8 cellular contexts compared by ENCODE assay signal in genomic region chr2:54103454-54104314, GRCh38. TPM values are rescaled to one million over a fixed set of nuclear protein-coding genes. Genes with fewer than 3 reads are reported as not detected.
DNase-seq lines count a peak whose midpoint lies in the region; ATAC-seq and TF ChIP-seq lines count a peak whose summit lies in the region.

No MANE protein-coding gene starts in this region.

- no peaks in the 10 kb centered on the region for H3K9me2 ChIP-seq in Loucy (replicated peaks; ENCODE audit: low read depth, low read length)

- intact Hi-C loops in activated CD4-positive, alpha-beta memory T cell treated with anti-CD3 and anti-CD28 coated beads for 36 hours (cut with micrococcal nuclease), result loop anchor here (5.0 kb wide), 1 partner anchor 51 kb away; no protein-coding TSS in a partner anchor
- intact Hi-C loops in left ventricle myocardium inferior (cut with micrococcal nuclease), result loop anchor here (10.0 kb wide), 1 partner anchor 731 kb away; no protein-coding TSS in a partner anchor
- intact Hi-C loops in stomach (cut with DNase I; ENCODE audit: low total_unique reads), result no loop called here

- no peak for TF ChIP-seq POLR2A in stomach (IDR thresholded peaks at IDR 0.05)

- H3K4me3 Mint-ChIP-seq in activated CD4-positive, alpha-beta memory T cell treated with anti-CD3 and anti-CD28 coated beads for 36 hours, result no peak overlapping the region

- no peaks in the 10 kb centered on the region for H4K20me1 ChIP-seq in Loucy (ENCODE audit: insufficient read depth, low read length, poor library complexity, severe bottlenecking)

- in situ Hi-C loops in G401 (cut with HindIII; ENCODE audit: low sequenced_read_pairs), result loop anchor here (10.0 kb wide), 1 partner anchor 101 kb away; no protein-coding TSS in a partner anchor

- H3K9me3 Mint-ChIP-seq in activated CD4-positive, alpha-beta memory T cell treated with anti-CD3 and anti-CD28 coated beads for 36 hours, result no peaks in the 10 kb centered on the region

- peaks cover 9% of the 10 kb centered on the region for H3K4me1 Mint-ChIP-seq in activated CD4-positive, alpha-beta memory T cell treated with anti-CD3 and anti-CD28 coated beads for 36 hours (ENCODE audit: low read depth)

- peak; percentile 65 for ATAC-seq in GM21737 (IDR thresholded peaks at IDR 0.05; ENCODE audit: unreplicated experiment)
- ATAC-seq in HG02852 (IDR thresholded peaks at IDR 0.05; ENCODE audit: unreplicated experiment), result no peak

- H3K36me3 Mint-ChIP-seq in activated CD4-positive, alpha-beta memory T cell treated with anti-CD3 and anti-CD28 coated beads for 36 hours, result no peaks in the 10 kb centered on the region

- no peaks in the 10 kb centered on the region for H3F3A ChIP-seq in Loucy (ENCODE audit: low read depth)

- H3K9ac ChIP-seq in Loucy (ENCODE audit: low read depth, low read length, poor library complexity, severe bottlenecking), result no peak overlapping the region

- POLR2A ChIA-PET in activated CD4-positive, alpha-beta memory T cell treated with anti-CD3 and anti-CD28 coated beads for 36 hours (lab: Charles Lee), result no interaction called here

- TF ChIP-seq CTCF in GM06990 (IDR thresholded peaks at IDR 0.05; ENCODE audit: insufficient read depth, low read length, poor library complexity, severe bottlenecking), result no peak
- TF ChIP-seq CTCF in Loucy (conservative IDR thresholded peaks at IDR 0.05; ENCODE audit: low read length), result peak; percentile 39; the same call in 1 of the 2 replicates
- peak; percentile 10 for TF ChIP-seq CTCF in left ventricle myocardium inferior (IDR thresholded peaks at IDR 0.05; ENCODE audit: borderline replicate concordance)
- TF ChIP-seq CTCF in stomach (IDR thresholded peaks at IDR 0.05), result no peak

- H3K9me3 ChIP-seq in Loucy (ENCODE audit: insufficient read depth, low read depth, low read length) (no peaks in the 10 kb centered on the region), left ventricle myocardium inferior (replicated peaks) (no peaks in the 10 kb centered on the region), stomach (no peaks in the 10 kb centered on the region)

- peak overlapping the region; percentile 42 for H3K4me2 ChIP-seq in Loucy (ENCODE audit: low read depth, low read length, poor library complexity, severe bottlenecking)

- H3K79me2 ChIP-seq in Loucy (ENCODE audit: insufficient read depth, low read length), result no peaks in the 10 kb centered on the region

- peaks cover 3% of the 10 kb centered on the region for H3K4me1 ChIP-seq in Loucy (ENCODE audit: insufficient read depth, low read length, poor library complexity, severe bottlenecking)
- peaks cover 7% of the 10 kb centered on the region for H3K4me1 ChIP-seq in left ventricle myocardium inferior
- H3K4me1 ChIP-seq in stomach, result peaks cover 0 to 19% (median 3%) of the 10 kb centered on the region in 4 donors

- H3K27me3 ChIP-seq in GM06990 (replicated peaks; ENCODE audit: control insufficient read depth, insufficient read depth, low read length) (no peaks in the 10 kb centered on the region), Loucy (ENCODE audit: insufficient read depth, low read length, poor library complexity, severe bottlenecking) (no peaks in the 10 kb centered on the region), left ventricle myocardium inferior (ENCODE audit: low read depth) (no peaks in the 10 kb centered on the region), stomach (no peaks in the 10 kb centered on the region)

- H3K4me3 ChIP-seq in GM06990 (replicated peaks; ENCODE audit: low read depth, low read length), result no peak overlapping the region
- no peak overlapping the region for H3K4me3 ChIP-seq in Loucy (ENCODE audit: low read length, poor library complexity, severe bottlenecking)
- no peak overlapping the region for H3K4me3 ChIP-seq in left ventricle myocardium inferior
- no peak overlapping the region for H3K4me3 ChIP-seq in stomach

- no peak for TF ChIP-seq EP300 in stomach (IDR thresholded peaks at IDR 0.05)

- no peak overlapping the region for H3K27ac Mint-ChIP-seq in activated CD4-positive, alpha-beta memory T cell treated with anti-CD3 and anti-CD28 coated beads for 36 hours

- 9 to 18% (median 13%) methylated on average over 3 of the region's 3 CpGs for WGBS in stomach, 5 donors

- H2AFZ ChIP-seq in Loucy (ENCODE audit: low read length), result peak overlapping the region; percentile 48; the same call in 1 of the 2 replicates

- no peaks in the 10 kb centered on the region for H3K36me3 ChIP-seq in GM06990 (ENCODE audit: control insufficient read depth, insufficient read depth, low read length)
- no peaks in the 10 kb centered on the region for H3K36me3 ChIP-seq in Loucy (ENCODE audit: insufficient read depth, low read length)
- H3K36me3 ChIP-seq in left ventricle myocardium inferior, result no peaks in the 10 kb centered on the region
- no peaks in the 10 kb centered on the region for H3K36me3 ChIP-seq in stomach

- no peaks in the 10 kb centered on the region for H3K27me3 Mint-ChIP-seq in activated CD4-positive, alpha-beta memory T cell treated with anti-CD3 and anti-CD28 coated beads for 36 hours

- CTCF ChIA-PET in activated CD4-positive, alpha-beta memory T cell treated with anti-CD3 and anti-CD28 coated beads for 36 hours (lab: Charles Lee), result interaction anchor here (1.3 to 1.8 kb wide), 4 partner anchors 51 to 601 kb away, joined by 3 to 6 read pairs (median 4); no protein-coding TSS in a partner anchor

- peak; percentile 48 for DNase-seq in GM06990 (ENCODE audit: extremely low read depth, insufficient read length)
- peak; percentile 53 for DNase-seq in activated CD4-positive, alpha-beta memory T cell treated with anti-CD3 and anti-CD28 coated beads for 36 hours
- no peak for DNase-seq in left ventricle myocardium inferior
- DNase-seq in stomach, result peak; percentile 47
- no peak for DNase-seq in G401 (ENCODE audit: low spot score)

- H3K27ac ChIP-seq in left ventricle myocardium inferior (replicated peaks), result no peak overlapping the region
- no peak overlapping the region for H3K27ac ChIP-seq in stomach

RNA-seq across cellular contexts. Expression of gene ACYP2, which starts 11.7 kb away (rescaled TPM):
- 1 to 10 TPM; 5.6 to 6.4 TPM for total RNA-seq in activated CD4-positive, alpha-beta memory T cell treated with anti-CD3 and anti-CD28 coated beads for 36 hours
- 76.7 TPM for total RNA-seq in left ventricle myocardium inferior
- total RNA-seq in stomach, result 10 to 100 TPM in 2 of 5 donors, 1 to 10 TPM in 3; 4.3 to 42.0 (median 8.0) TPM
- polyA plus RNA-seq in stomach, result 10 to 100 TPM; 21.7 to 23.3 (median 21.7) TPM
- total RNA-seq in G401 (2014; rRNA removed; shearing (Covaris generic)), result 6.2 and 15.5 TPM in 2 replicates

Comparison
In these comparisons a context has a peak if more than half of its experiments do, and no peak if none do; other contexts are left out.
1. DNase-seq: peak in GM06990 (single experiment), activated CD4-positive, alpha-beta memory T cell treated with anti-CD3 and anti-CD28 coated beads for 36 hours (single experiment) and stomach (single experiment); none in left ventricle myocardium inferior (single experiment) and G401 (single experiment).
2. CTCF ChIP-seq: peak in Loucy (single experiment) and left ventricle myocardium inferior (single experiment); none in GM06990 (single experiment) and stomach (0 of 7).